23 cellular contexts compared by ENCODE assay signal in genomic region chrX:50756276-50756675, GRCh38.
"Had no signal": no experiment of that assay in that cellular context is flagged by ENCODE, and none has a peak within 500 bp of the region (broad histone marks: within the 10 kb centered on the region; RNA-seq: fewer than 3 reads in every experiment).

No MANE protein-coding gene starts in this region.

- H3K36me3 ChIP-seq: SJCRH30 had no signal

- DNase-seq: Karpas-422, KG1, MM.1S, NCI-H1092 treated with DMSO at 0.1 percent for 48 hours, NCI-H1436, NCI-H1694 treated with DMSO at 0.1 percent for 48 hours, NCI-H1930, NCI-H2081, NCI-H2107, NCI-H2171, NCI-H226, NCI-H446, NCI-H510A, NCI-H524 treated with DMSO at 0.1 percent for 48 hours, NCI-H69, NCI-H774, SHP77 treated with DMSO at 0.1 percent for 48 hours, SJCRH30, T-helper 1 cell had no signal

- H3K27me3 ChIP-seq: SJCRH30 had no signal

- FAIRE-seq: RCC 7860 had no signal

- H3K4me3 ChIP-seq: SJCRH30 had no signal

- H3K27ac ChIP-seq: RWPE1, SJCRH30 had no signal

- ATAC-seq: Right ventricle myocardium inferior, SK-N-SH treated with all-trans-retinoic acid at 6 μM for 48 hours had no signal

- H3K4me1 ChIP-seq: SJCRH30 had no signal

- H3K9me3 ChIP-seq: SJCRH30 had no signal
